In the genomic region with DNA sequence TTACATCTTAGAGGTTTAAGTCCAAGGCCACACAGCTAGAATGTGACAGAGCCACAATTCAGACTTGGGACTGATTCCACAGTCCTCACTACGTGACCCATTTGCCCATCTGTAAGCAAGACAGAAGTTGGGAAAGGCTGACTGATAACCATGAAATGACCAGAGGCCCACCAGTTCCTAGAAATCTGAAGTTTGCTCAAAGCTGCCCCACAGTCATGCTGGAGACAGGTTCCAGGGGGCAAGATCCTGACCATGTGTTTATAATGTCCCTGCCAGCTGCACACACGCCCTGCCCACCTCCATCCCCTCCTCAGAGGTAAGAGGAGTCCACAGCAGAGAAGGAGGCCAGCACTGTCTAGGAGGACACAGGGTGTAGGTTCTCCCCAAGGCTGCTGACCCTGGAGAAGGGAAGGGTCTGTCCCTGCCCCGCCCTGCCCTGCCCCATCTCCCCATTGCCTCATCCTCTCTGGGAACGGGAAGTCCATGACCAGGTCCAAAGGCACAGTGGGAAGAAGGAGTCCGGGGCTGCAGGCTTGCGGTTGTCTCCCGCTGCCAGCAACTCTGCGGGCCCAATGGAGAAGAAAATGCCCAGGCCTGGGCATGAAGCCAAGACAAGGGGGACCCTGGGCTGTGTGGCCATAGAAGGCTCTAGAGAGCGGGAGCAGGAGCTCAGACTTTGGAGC, we compare ENCODE assay signal across 15 cellular contexts. TPM values are rescaled to one million over a fixed set of nuclear protein-coding genes. Genes with fewer than 3 reads are reported as not detected.
"Had no signal": no experiment of that assay in that cellular context is flagged by ENCODE, and none has a peak within 500 bp of the region (broad histone marks: within the 10 kb centered on the region; RNA-seq: fewer than 3 reads in every experiment).

No MANE protein-coding gene starts in this region.

- H3K27me3 Mint-ChIP-seq: activated naive CD4-positive, alpha-beta T cell treated with anti-CD3 and anti-CD28 coated beads, Interleukin-2, amount 50 U/mL, for 24 hours had no signal

- H3K9ac ChIP-seq: parathyroid adenoma had no signal

- H3K36me3 ChIP-seq: brain microvascular endothelial cell, esophagus muscularis mucosa had no signal

- H3K9me3 Mint-ChIP-seq: activated naive CD4-positive, alpha-beta T cell treated with anti-CD3 and anti-CD28 coated beads, Interleukin-2, amount 50 U/mL, for 24 hours; activated T-cell treated with anti-CD3 and anti-CD28 coated beads, Interleukin-2, amount 50 U/mL, for 24 hours; neural crest cell had no signal

- H3K4me1 Mint-ChIP-seq: activated naive CD4-positive, alpha-beta T cell treated with anti-CD3 and anti-CD28 coated beads, Interleukin-2, amount 50 U/mL, for 24 hours had no signal

- H3K4me3 Mint-ChIP-seq: activated naive CD4-positive, alpha-beta T cell treated with anti-CD3 and anti-CD28 coated beads, Interleukin-2, amount 50 U/mL, for 24 hours; activated T-cell treated with anti-CD3 and anti-CD28 coated beads, Interleukin-2, amount 50 U/mL, for 24 hours; neural crest cell had no signal

- H3K9me3 ChIP-seq: esophagus muscularis mucosa had no signal

- H3K4me3 ChIP-seq: esophagus muscularis mucosa, skin epidermis had no signal

- H3K27ac Mint-ChIP-seq: activated naive CD4-positive, alpha-beta T cell treated with anti-CD3 and anti-CD28 coated beads, Interleukin-2, amount 50 U/mL, for 24 hours; activated T-cell treated with anti-CD3 and anti-CD28 coated beads, Interleukin-2, amount 50 U/mL, for 24 hours had no signal

- H3K36me3 Mint-ChIP-seq: activated naive CD4-positive, alpha-beta T cell treated with anti-CD3 and anti-CD28 coated beads, Interleukin-2, amount 50 U/mL, for 24 hours had no signal

- H3K4me1 ChIP-seq: parathyroid adenoma had no signal

- DNase-seq: activated effector memory CD4-positive, alpha-beta T cell treated with Interleukin-2 at 50 U/mL for 16 hours; activated T-cell treated with anti-CD3 and anti-CD28 coated beads, Interleukin-2, amount 50 U/mL, for 24 hours; amygdala; brain microvascular endothelial cell; glutamatergic neuron; mesendoderm; retina; T-helper 2 cell; trophoblast cell had no signal

RNA-seq across cellular contexts. Expression of a gene that starts 41.0 kb away (rescaled TPM):
- total RNA-seq: esophagus muscularis mucosa, neural crest cell, subcutaneous adipose tissue had no signal
